In genomic region chr11:126307706-126308105, GRCh38 we compare ENCODE assay signal across 1 cellular context.
TF ChIP-seq lines count a peak whose summit lies in the region.

No MANE protein-coding gene starts in this region.

TF ChIP-seq in liver, 16 proteins besides CTCF, POLR2A, EP300 and RAD21 (continued from another document):
- no peak for TF ChIP-seq ZBTB33 (IDR thresholded peaks at IDR 0.05)
TF ChIP-seq in liver: peak in this region for 0.
